Comparison of ENCODE assay signal across 9 cellular contexts in the genomic region with DNA sequence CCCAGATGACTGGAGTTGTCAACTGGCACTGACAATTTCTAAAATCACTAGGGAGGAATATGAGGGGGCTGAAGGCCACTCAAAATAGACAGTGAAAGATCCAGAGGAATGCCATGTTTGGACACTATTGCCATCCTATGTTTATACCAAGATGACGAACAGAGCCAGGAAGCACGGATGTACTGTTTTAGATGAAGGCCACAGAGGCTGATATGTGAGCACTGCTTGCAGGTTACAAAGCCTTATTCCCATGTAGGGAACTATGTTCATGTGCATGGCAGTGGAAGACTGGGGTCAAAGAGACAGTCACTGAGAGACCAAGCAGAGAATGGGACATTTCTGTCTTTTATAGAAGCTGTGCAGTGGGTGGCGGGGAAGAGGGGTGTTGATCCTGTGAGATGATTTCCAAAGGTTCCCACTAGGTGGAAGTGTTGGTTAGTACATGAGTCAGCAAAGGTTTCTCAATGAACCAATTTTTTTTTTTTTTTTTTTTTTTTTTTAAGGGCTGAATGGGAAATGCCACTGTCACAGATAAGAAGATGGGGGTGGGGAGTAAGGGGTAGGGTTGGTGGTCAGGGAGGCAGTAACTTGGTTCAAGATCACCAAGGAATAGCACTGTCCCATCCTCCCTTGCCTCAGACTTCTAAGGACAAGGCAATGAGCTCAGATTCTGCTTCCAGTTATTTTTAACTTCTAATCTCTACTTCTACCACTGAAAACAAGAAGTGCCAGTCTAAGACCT. TPM values are rescaled to one million over a fixed set of nuclear protein-coding genes. Genes with fewer than 3 reads are reported as not detected.
DNase-seq lines count a peak whose midpoint lies in the region; ATAC-seq and TF ChIP-seq lines count a peak whose summit lies in the region.
"Had no signal": no experiment of that assay in that cellular context is flagged by ENCODE, and none has a peak within 500 bp of the region (broad histone marks: within the 10 kb centered on the region; RNA-seq: fewer than 3 reads in every experiment).

No MANE protein-coding gene starts in this region.

- TF ChIP-seq CTCF in foreskin keratinocyte (conservative IDR thresholded peaks at IDR 0.05) = peak; percentile 64
- peak; percentile 57 for TF ChIP-seq CTCF in osteocyte (IDR thresholded peaks at IDR 0.05)

- no peaks in the 10 kb centered on the region for H3K4me1 ChIP-seq in foreskin keratinocyte

- no peaks in the 10 kb centered on the region for H3K9me3 Mint-ChIP-seq in osteocyte (ENCODE audit: unreplicated experiment)

- H3K36me3 Mint-ChIP-seq in osteocyte (ENCODE audit: unreplicated experiment) = no peaks in the 10 kb centered on the region
- H3K36me3 Mint-ChIP-seq: CD4-positive, alpha-beta memory T cell had no signal

- ATAC-seq in foreskin keratinocyte (peak; percentile 71), GM21717 (IDR thresholded peaks at IDR 0.05; ENCODE audit: unreplicated experiment) (no peak), GM19395 (IDR thresholded peaks at IDR 0.05; ENCODE audit: unreplicated experiment) (no peak)

- no peak overlapping the region for H3K27ac ChIP-seq in foreskin keratinocyte

- peaks cover 3% of the 10 kb centered on the region for H3K4me1 Mint-ChIP-seq in osteocyte (ENCODE audit: unreplicated experiment)
- H3K4me1 Mint-ChIP-seq: CD4-positive, alpha-beta memory T cell had no signal

- DNase-seq in NCI-H2196 (lab: John Stamatoyannopoulos, UW; ENCODE audit: unreplicated experiment) = peak; percentile 50
- DNase-seq in NCI-H2196 treated with DMSO at 0.1 percent for 48 hours (lab: John Stamatoyannopoulos, UW; ENCODE audit: unreplicated experiment) = no peak
- DNase-seq in LoVo (ENCODE audit: low spot score) = peak; percentile 39
- DNase-seq in SKM-1 (lab: John Stamatoyannopoulos, UW; ENCODE audit: unreplicated experiment) = peak; percentile 11
- peak; percentile 14 to 22 for DNase-seq in foreskin keratinocyte
- DNase-seq in osteocyte (ENCODE audit: extremely low spot score, unreplicated experiment) = no peak

- H3K27ac Mint-ChIP-seq in osteocyte (ENCODE audit: unreplicated experiment) = no peak overlapping the region
- H3K27ac Mint-ChIP-seq: CD4-positive, alpha-beta memory T cell had no signal

- H3K27me3 ChIP-seq in foreskin keratinocyte = peaks cover 2% of the 10 kb centered on the region

- H3K4me3 Mint-ChIP-seq in osteocyte (ENCODE audit: unreplicated experiment) = no peak overlapping the region
- H3K4me3 Mint-ChIP-seq: CD4-positive, alpha-beta memory T cell had no signal

- H3K27me3 Mint-ChIP-seq in osteocyte (ENCODE audit: unreplicated experiment) = peaks cover 8% of the 10 kb centered on the region

RNA-seq across cellular contexts. Expression of a gene that starts 46.7 kb away (rescaled TPM):
- total RNA-seq in foreskin keratinocyte = 4.0 and 4.6 TPM in 2 replicates
- 3.2 and 3.8 TPM in 2 replicates for polyA plus RNA-seq in foreskin keratinocyte
- 14.9 and 15.1 TPM in 2 replicates for total RNA-seq in osteocyte

Comparison
In these comparisons a context has a peak if more than half of its experiments do, and no peak if none do; other contexts are left out.
1. DNase-seq: peak in NCI-H2196 (single experiment), LoVo (single experiment), SKM-1 (single experiment) and foreskin keratinocyte (2 of 2); none in NCI-H2196 treated with DMSO at 0.1 percent for 48 hours (single experiment) and osteocyte (single experiment).